Comparison of ENCODE assay signal across 16 cellular contexts in the genomic region with DNA sequence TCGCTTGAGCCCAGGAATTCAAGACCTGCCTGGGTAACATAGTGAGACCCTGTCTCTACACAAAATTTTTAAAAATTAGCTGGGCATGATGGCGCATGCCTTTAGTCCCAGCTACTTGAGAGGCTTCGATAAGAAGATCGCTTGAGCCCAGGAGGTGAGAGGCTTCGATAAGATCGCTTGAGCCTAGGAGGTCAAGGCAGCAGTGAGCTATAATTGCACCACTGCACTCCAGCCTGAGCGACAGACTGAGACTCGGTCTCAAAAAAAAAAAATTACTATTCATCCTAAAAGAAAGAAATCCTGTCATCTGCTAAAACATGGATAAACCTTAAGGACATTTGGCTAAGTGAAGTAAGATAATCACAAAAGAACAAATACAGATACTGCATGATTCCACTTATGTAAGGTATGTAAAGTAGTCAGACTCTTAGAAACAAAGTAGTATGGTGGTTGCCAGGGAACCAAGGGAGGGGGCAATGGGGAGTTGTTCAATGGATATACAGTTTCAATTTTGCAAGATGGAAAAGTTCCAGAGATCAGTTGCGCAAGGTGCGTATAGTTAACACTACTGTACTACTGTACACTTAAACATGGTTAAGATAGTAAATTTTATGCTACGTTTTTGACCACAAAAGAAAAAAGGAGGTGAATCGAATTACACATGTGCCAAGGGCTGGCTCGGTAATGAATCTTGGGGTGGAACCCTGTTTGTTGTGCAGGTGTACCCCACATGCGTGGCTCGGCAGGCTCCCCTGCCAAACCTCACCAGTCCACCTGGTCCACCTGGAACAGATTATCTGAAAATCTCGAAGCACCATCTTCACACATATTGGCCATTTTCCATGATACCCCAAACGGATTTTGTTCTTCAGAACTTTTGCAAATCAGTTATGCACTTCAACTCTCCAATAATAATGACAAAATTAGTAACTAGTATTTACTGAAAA. TPM values are rescaled to one million over a fixed set of nuclear protein-coding genes. Genes with fewer than 3 reads are reported as not detected.
DNase-seq lines count a peak whose midpoint lies in the region; ATAC-seq and TF ChIP-seq lines count a peak whose summit lies in the region.
"Had no signal": no experiment of that assay in that cellular context is flagged by ENCODE, and none has a peak within 500 bp of the region (broad histone marks: within the 10 kb centered on the region; RNA-seq: fewer than 3 reads in every experiment).

No MANE protein-coding gene starts in this region.

- peaks cover 32% of the 10 kb centered on the region for H3K4me1 ChIP-seq in cardiac muscle cell (ENCODE audit: low read depth)
- peaks cover 0 to 29% (median 16%) of the 10 kb centered on the region in 9 donors for H3K4me1 ChIP-seq in heart right ventricle

- DNase-seq in cardiac muscle cell (ENCODE audit: low read depth in 1 of 2, low spot score in 1 of 2) (peak; percentile 45 to 66), heart right ventricle (no peak), NOMO-1 treated with dmso at 0.1 percent for 144 hours (lab: John Stamatoyannopoulos, UW; ENCODE audit: unreplicated experiment) (peak; percentile 21), fibroblast of gingiva (ENCODE audit: low read depth) (peak; percentile 62), sciatic nerve (ENCODE audit: low spot score) (peak; percentile 13), globus pallidus (ENCODE audit: low spot score) (no peak), NCI-H748 (lab: John Stamatoyannopoulos, UW; ENCODE audit: unreplicated experiment) (no peak)
- DNase-seq: activated CD4-positive, alpha-beta T cell treated with anti-CD3 and anti-CD28 coated beads, Interleukin-2, amount 10 ng/mL, durations not matched to agents 7 days and 5 days; anterior cingulate cortex; CD4-positive, CD25-positive, alpha-beta regulatory T cell; foreskin keratinocyte; HFFc6; NCI-H1436 treated with DMSO at 0.1 percent for 48 hours; NCI-H446 treated with DMSO at 0.1 percent for 48 hours; stimulated activated CD4-positive, alpha-beta T cell treated with anti-CD3 and anti-CD28 coated beads, Interleukin-4, amount 100 ng/mL, for 24 hours had no signal

- H3K9me3 ChIP-seq in cardiac muscle cell (ENCODE audit: low read depth) (no peaks in the 10 kb centered on the region), heart right ventricle (no peaks in the 10 kb centered on the region)

- no peak overlapping the region for H3K4me3 ChIP-seq in cardiac muscle cell
- no peak overlapping the region for H3K4me3 ChIP-seq in heart right ventricle

- H3K27ac ChIP-seq in cardiac muscle cell = peak overlapping the region; percentile 76
- H3K27ac ChIP-seq in heart right ventricle = no peak overlapping the region
- H3K27ac ChIP-seq: foreskin keratinocyte had no signal

- intact Hi-C loops in heart right ventricle (cut with DNase I) = no loop called here
- intact Hi-C loops in sciatic nerve (cut with DNase I) = no loop called here

- TF ChIP-seq CTCF in cardiac muscle cell (IDR thresholded peaks at IDR 0.05; ENCODE audit: low read depth, low read length) (no peak), heart right ventricle (IDR thresholded peaks at IDR 0.05) (no peak)

- ATAC-seq in heart right ventricle = no peak
- no peak for ATAC-seq in sciatic nerve
- ATAC-seq in GM18505 (IDR thresholded peaks at IDR 0.05; ENCODE audit: unreplicated experiment) = no peak
- ATAC-seq: foreskin keratinocyte had no signal

- TF ChIP-seq POLR2A in GM18505 (IDR thresholded peaks at IDR 0.05; ENCODE audit: borderline replicate concordance, extremely low read depth, insufficient read depth, insufficient read length) = no peak

- 58 to 70% methylated on average over 17 of the region's 17 CpGs for WGBS in heart right ventricle, 2 donors

- no peaks in the 10 kb centered on the region for H3K36me3 ChIP-seq in cardiac muscle cell
- no peaks in the 10 kb centered on the region for H3K36me3 ChIP-seq in heart right ventricle

- H3K27me3 ChIP-seq in cardiac muscle cell = no peaks in the 10 kb centered on the region
- H3K27me3 ChIP-seq in heart right ventricle = no peaks in the 10 kb centered on the region
- H3K27me3 ChIP-seq: foreskin keratinocyte had no signal

RNA-seq across cellular contexts. Expression of gene ATP2A2, which starts 18.3 kb away (rescaled TPM):
- total RNA-seq in cardiac muscle cell (297 and 328 TPM in 2 replicates), heart right ventricle (1,000 to 10,000 TPM; 1,003 to 4,750 (median 1,632) TPM), sciatic nerve (131 TPM)
- polyA plus RNA-seq in cardiac muscle cell (300 and 400 TPM in 2 replicates), heart right ventricle (100 to 1,000 TPM; 316 to 678 TPM)

Comparison
In these comparisons a context has a peak if more than half of its experiments do, and no peak if none do; other contexts are left out.
1. DNase-seq: peak in cardiac muscle cell (2 of 2), NOMO-1 treated with dmso at 0.1 percent for 144 hours (single experiment), fibroblast of gingiva (single experiment) and sciatic nerve (single experiment); none in heart right ventricle (0 of 2), globus pallidus (single experiment) and NCI-H748 (single experiment).